In the genomic region with DNA sequence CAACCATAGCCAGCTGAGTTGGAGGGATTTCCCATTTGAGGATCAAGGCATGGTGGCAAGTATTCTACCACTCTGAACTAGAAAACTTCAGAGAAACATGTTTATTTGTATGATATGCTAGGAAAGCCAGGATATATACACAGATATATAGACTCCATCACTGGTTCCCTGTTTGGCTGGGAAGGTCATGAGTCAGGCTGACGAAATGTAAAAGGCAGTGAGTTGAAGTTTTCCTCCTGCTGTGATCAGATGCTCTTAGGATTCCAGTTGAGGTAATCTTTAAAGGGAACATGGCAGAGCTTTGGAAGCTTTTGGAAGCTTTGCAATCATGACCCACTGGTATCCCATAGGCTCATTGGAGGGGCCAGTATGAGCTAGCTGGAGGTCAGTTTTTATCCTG, we compare ENCODE assay signal across 30 cellular contexts.
"Had no signal": no experiment of that assay in that cellular context is flagged by ENCODE, and none has a peak within 500 bp of the region (broad histone marks: within the 10 kb centered on the region; RNA-seq: fewer than 3 reads in every experiment).

No MANE protein-coding gene starts in this region.

- H3K27ac ChIP-seq: cardiac muscle cell, coronary artery, dorsolateral prefrontal cortex, lower lobe of right lung, parathyroid adenoma, psoas muscle, stomach, thyroid gland, upper lobe of left lung, vagina had no signal

- H3K27me3 Mint-ChIP-seq: activated naive CD8-positive, alpha-beta T cell; brain; naive thymus-derived CD4-positive, alpha-beta T cell; stimulated activated naive B cell treated with anti-CD40 and anti-IgM and Interleukin-4, amounts not matched to agents 10 μg/mL and 1 μg/mL and 100 μg/mL, for 72 hours had no signal

- H3K9ac ChIP-seq: parathyroid adenoma had no signal

- H3K36me3 ChIP-seq: cardiac muscle cell, lower lobe of right lung, stomach, thyroid gland, upper lobe of left lung, vagina had no signal

- ATAC-seq: activated T-cell treated with anti-CD3 and anti-CD28 coated beads, Interleukin-2, amount 50 U/mL, for 72 hours; left lobe of liver; lower lobe of right lung; naive thymus-derived CD4-positive, alpha-beta T cell; psoas muscle; stimulated activated naive B cell treated with anti-CD40 and anti-IgM and Interleukin-4, amounts not matched to agents 10 μg/mL and 1 μg/mL and 100 μg/mL, for 72 hours had no signal

- H3K9me3 Mint-ChIP-seq: activated T-cell treated with anti-CD3 and anti-CD28 coated beads, Interleukin-2, amount 50 U/mL, for 72 hours; brain; neural crest cell; stimulated activated naive B cell treated with anti-CD40 and anti-IgM and Interleukin-4, amounts not matched to agents 10 μg/mL and 1 μg/mL and 100 μg/mL, for 72 hours; T-helper 2 cell treated with Interferon-gamma antibody and Interleukin-4, amounts not matched to agents 5 μg/mL and 100 μg/mL, for 36 hours had no signal

- H2AFZ ChIP-seq: parathyroid adenoma had no signal

- H3K27me3 ChIP-seq: cardiac muscle cell, stomach, thyroid gland, upper lobe of left lung, vagina had no signal

- H3K4me1 ChIP-seq: lower lobe of right lung, parathyroid adenoma, psoas muscle, stomach, thyroid gland, upper lobe of left lung, vagina had no signal

- DNase-seq: activated CD4-positive, alpha-beta T cell treated with anti-CD3 and anti-CD28 coated beads for 4 hours; activated CD4-positive, alpha-beta T cell treated with anti-CD3 and anti-CD28 coated beads, Interleukin-2, amount 50 U/mL, for 4 hours; activated naive CD4-positive, alpha-beta T cell; activated T-cell treated with anti-CD3 and anti-CD28 coated beads for 4 hours; activated T-cell treated with anti-CD3 and anti-CD28 coated beads, Interleukin-2, amount 50 U/mL, for 72 hours; anterior cingulate cortex; cerebellar nuclear complex; dorsolateral prefrontal cortex; effector memory CD4-positive, alpha-beta T cell; glutamatergic neuron; kidney glomerular epithelial cell; lower lobe of right lung; naive thymus-derived CD4-positive, alpha-beta T cell; occipital lobe; psoas muscle; stimulated activated CD4-positive, alpha-beta T cell treated with anti-CD3 and anti-CD28 coated beads, Interleukin-15, amount 100 ng/mL, for 24 hours; stimulated activated CD4-positive, alpha-beta T cell treated with anti-CD3 and anti-CD28 coated beads, Interleukin-2, amount 100 ng/mL, for 24 hours; stimulated activated naive B cell treated with anti-CD40 and anti-IgM and Interleukin-4, amounts not matched to agents 10 μg/mL and 1 μg/mL and 100 μg/mL, for 72 hours; stomach; thyroid gland; upper lobe of left lung had no signal

- H3K4me1 Mint-ChIP-seq: naive thymus-derived CD4-positive, alpha-beta T cell; stimulated activated naive B cell treated with anti-CD40 and anti-IgM and Interleukin-4, amounts not matched to agents 10 μg/mL and 1 μg/mL and 100 μg/mL, for 72 hours had no signal

- H3K4me3 ChIP-seq: cardiac muscle cell, coronary artery, dorsolateral prefrontal cortex, lower lobe of right lung, psoas muscle, stomach, thyroid gland, upper lobe of left lung, vagina had no signal

- H3K4me3 Mint-ChIP-seq: activated naive CD8-positive, alpha-beta T cell; activated T-cell treated with anti-CD3 and anti-CD28 coated beads, Interleukin-2, amount 50 U/mL, for 72 hours; brain; naive thymus-derived CD4-positive, alpha-beta T cell; neural crest cell; stimulated activated naive B cell treated with anti-CD40 and anti-IgM and Interleukin-4, amounts not matched to agents 10 μg/mL and 1 μg/mL and 100 μg/mL, for 72 hours; T-helper 2 cell treated with Interferon-gamma antibody and Interleukin-4, amounts not matched to agents 5 μg/mL and 100 μg/mL, for 36 hours had no signal

- H3K36me3 Mint-ChIP-seq: activated naive CD8-positive, alpha-beta T cell; brain; naive thymus-derived CD4-positive, alpha-beta T cell; stimulated activated naive B cell treated with anti-CD40 and anti-IgM and Interleukin-4, amounts not matched to agents 10 μg/mL and 1 μg/mL and 100 μg/mL, for 72 hours had no signal

- H3K27ac Mint-ChIP-seq: activated naive CD8-positive, alpha-beta T cell; activated T-cell treated with anti-CD3 and anti-CD28 coated beads, Interleukin-2, amount 50 U/mL, for 72 hours; brain; naive thymus-derived CD4-positive, alpha-beta T cell; stimulated activated naive B cell treated with anti-CD40 and anti-IgM and Interleukin-4, amounts not matched to agents 10 μg/mL and 1 μg/mL and 100 μg/mL, for 72 hours; T-helper 2 cell treated with Interferon-gamma antibody and Interleukin-4, amounts not matched to agents 5 μg/mL and 100 μg/mL, for 36 hours had no signal

- H3K9me3 ChIP-seq: lower lobe of right lung, psoas muscle, stomach, thyroid gland, upper lobe of left lung, vagina had no signal
